8 cellular contexts compared by ENCODE assay signal in genomic region chr6:37818536-37819176, GRCh38. TPM values are rescaled to one million over a fixed set of nuclear protein-coding genes. Genes with fewer than 3 reads are reported as not detected.
A peak's percentile ranks its signal among the peaks of the same experiment; 100 is the strongest.
DNase-seq lines count a peak whose midpoint lies in the region; ATAC-seq and TF ChIP-seq lines count a peak whose summit lies in the region.

No MANE protein-coding gene starts in this region.

- TF ChIP-seq CTCF in MCF 10A (IDR thresholded peaks at IDR 0.05; ENCODE audit: unreplicated experiment): no peak

- peak; percentile 93 for DNase-seq in activated T-cell treated with anti-CD3 and anti-CD28 coated beads for 1 hour (ENCODE audit: low read depth)
- no peak for DNase-seq in activated T-cell treated with anti-CD3 and anti-CD28 coated beads, Interleukin-2, amount 50 U/mL, for 1 hour
- DNase-seq in NCI-H187 treated with DMSO at 0.1 percent for 48 hours (lab: John Stamatoyannopoulos, UW): peak; percentile 88
- DNase-seq in T-helper 22 cell (ENCODE audit: low read depth): peak; percentile 92
- DNase-seq in MCF 10A (ENCODE audit: unreplicated experiment): peak; percentile 97

- POLR2A ChIA-PET in MCF 10A (lab: Yijun Ruan, JAX): interaction anchor here (0.5 to 4.3 kb wide), 47 partner anchors 9 to 1140 kb away, joined by 3 to 39 read pairs (median 4); partner anchors contain the start of genes CDKN1A and RNF8

- peak overlapping the region; percentile 91 for H3K4me3 Mint-ChIP-seq in MCF 10A (ENCODE audit: unreplicated experiment)

- no peaks in the 10 kb centered on the region for H3K9me3 Mint-ChIP-seq in MCF 10A (ENCODE audit: unreplicated experiment)

- BruUV-seq in MCF 10A (replicated peaks; lab: Mats Ljungman, UMichigan): TSS peak; percentile 83

- intact Hi-C loops in MCF 10A (cut with micrococcal nuclease): no loop called here

- peak overlapping the region; percentile 89 to 100 (median 99) for H3K27ac ChIP-seq in skin epidermis

- no peaks in the 10 kb centered on the region for H3K27me3 Mint-ChIP-seq in MCF 10A (ENCODE audit: insufficient read depth, unreplicated experiment)

- CTCF ChIA-PET in MCF 10A (lab: Yijun Ruan, JAX): interaction anchor here (0.5 to 1.7 kb wide), 7 partner anchors 10 to 368 kb away, joined by 3 to 4 read pairs (median 3); no protein-coding TSS in a partner anchor

- H3K9me3 ChIP-seq in iPS-18c (ENCODE audit: control insufficient read depth, insufficient read depth, low read length): no peaks in the 10 kb centered on the region

- H3K27ac Mint-ChIP-seq in MCF 10A (ENCODE audit: low read depth, unreplicated experiment): peak overlapping the region; percentile 98

- ATAC-seq in HG02885 (IDR thresholded peaks at IDR 0.05; ENCODE audit: poor library complexity, unreplicated experiment): peak; percentile 71

- peak overlapping the region; percentile 94 for H3K4me3 ChIP-seq in iPS-18c (ENCODE audit: insufficient read depth, low read depth, low read length)
- H3K4me3 ChIP-seq in skin epidermis: peak overlapping the region; percentile 75 to 98 (median 91)

- H3K36me3 Mint-ChIP-seq in MCF 10A (ENCODE audit: insufficient read depth, unreplicated experiment): peaks cover 12% of the 10 kb centered on the region

- H3K4me1 Mint-ChIP-seq in MCF 10A (ENCODE audit: insufficient read depth, unreplicated experiment): peaks cover 31% of the 10 kb centered on the region

RNA-seq across cellular contexts. Expression of gene ZFAND3, which starts 0.9 kb away (rescaled TPM):
- total RNA-seq in MCF 10A (2022): 85.0 and 100 TPM in 2 replicates
